In the genomic region with DNA sequence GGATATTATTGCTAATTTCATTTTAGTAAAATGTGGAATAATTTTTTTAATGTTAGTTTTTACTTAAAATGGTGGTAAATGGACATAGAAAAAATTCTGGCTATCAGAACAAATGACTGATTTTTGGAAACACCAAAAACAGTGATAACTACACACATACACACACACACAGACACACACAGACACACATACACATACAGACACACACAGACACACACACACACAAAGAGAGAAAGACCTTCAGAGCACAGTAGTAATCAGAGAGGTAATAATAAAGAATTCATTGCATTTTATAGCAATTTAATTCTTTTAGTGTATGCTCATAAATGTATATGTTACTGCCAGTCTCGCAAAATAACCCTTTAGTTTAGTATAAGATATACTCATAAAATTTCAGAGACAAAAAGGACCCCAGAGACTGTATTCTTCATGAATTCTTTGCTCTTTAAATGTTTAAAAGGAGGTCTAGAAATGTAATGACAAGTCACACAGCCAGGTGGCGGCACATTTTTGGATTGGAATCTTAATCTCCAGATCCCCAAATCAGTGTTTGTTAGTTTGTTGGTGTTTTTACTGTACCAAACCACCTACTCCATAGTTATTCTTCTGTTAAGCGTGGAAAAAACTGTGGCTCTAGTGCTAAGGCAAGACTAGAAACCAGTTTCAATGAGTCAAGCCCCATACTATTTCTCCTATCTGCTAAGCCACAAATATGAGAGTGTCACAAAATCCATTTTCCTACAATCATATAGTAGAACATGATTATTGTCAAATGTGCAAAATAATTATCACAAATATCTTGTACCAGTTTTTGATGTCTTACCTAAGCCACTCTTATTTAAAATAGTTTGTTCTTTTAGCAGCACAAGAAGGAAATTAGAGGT, we compare ENCODE assay signal across 1 cellular context.
TF ChIP-seq lines count a peak whose summit lies in the region.

No MANE protein-coding gene starts in this region.

TF ChIP-seq in GM23338, 12 proteins besides CTCF, POLR2A, EP300 and RAD21 (continued from another document):
- TF ChIP-seq, protein P1, sequence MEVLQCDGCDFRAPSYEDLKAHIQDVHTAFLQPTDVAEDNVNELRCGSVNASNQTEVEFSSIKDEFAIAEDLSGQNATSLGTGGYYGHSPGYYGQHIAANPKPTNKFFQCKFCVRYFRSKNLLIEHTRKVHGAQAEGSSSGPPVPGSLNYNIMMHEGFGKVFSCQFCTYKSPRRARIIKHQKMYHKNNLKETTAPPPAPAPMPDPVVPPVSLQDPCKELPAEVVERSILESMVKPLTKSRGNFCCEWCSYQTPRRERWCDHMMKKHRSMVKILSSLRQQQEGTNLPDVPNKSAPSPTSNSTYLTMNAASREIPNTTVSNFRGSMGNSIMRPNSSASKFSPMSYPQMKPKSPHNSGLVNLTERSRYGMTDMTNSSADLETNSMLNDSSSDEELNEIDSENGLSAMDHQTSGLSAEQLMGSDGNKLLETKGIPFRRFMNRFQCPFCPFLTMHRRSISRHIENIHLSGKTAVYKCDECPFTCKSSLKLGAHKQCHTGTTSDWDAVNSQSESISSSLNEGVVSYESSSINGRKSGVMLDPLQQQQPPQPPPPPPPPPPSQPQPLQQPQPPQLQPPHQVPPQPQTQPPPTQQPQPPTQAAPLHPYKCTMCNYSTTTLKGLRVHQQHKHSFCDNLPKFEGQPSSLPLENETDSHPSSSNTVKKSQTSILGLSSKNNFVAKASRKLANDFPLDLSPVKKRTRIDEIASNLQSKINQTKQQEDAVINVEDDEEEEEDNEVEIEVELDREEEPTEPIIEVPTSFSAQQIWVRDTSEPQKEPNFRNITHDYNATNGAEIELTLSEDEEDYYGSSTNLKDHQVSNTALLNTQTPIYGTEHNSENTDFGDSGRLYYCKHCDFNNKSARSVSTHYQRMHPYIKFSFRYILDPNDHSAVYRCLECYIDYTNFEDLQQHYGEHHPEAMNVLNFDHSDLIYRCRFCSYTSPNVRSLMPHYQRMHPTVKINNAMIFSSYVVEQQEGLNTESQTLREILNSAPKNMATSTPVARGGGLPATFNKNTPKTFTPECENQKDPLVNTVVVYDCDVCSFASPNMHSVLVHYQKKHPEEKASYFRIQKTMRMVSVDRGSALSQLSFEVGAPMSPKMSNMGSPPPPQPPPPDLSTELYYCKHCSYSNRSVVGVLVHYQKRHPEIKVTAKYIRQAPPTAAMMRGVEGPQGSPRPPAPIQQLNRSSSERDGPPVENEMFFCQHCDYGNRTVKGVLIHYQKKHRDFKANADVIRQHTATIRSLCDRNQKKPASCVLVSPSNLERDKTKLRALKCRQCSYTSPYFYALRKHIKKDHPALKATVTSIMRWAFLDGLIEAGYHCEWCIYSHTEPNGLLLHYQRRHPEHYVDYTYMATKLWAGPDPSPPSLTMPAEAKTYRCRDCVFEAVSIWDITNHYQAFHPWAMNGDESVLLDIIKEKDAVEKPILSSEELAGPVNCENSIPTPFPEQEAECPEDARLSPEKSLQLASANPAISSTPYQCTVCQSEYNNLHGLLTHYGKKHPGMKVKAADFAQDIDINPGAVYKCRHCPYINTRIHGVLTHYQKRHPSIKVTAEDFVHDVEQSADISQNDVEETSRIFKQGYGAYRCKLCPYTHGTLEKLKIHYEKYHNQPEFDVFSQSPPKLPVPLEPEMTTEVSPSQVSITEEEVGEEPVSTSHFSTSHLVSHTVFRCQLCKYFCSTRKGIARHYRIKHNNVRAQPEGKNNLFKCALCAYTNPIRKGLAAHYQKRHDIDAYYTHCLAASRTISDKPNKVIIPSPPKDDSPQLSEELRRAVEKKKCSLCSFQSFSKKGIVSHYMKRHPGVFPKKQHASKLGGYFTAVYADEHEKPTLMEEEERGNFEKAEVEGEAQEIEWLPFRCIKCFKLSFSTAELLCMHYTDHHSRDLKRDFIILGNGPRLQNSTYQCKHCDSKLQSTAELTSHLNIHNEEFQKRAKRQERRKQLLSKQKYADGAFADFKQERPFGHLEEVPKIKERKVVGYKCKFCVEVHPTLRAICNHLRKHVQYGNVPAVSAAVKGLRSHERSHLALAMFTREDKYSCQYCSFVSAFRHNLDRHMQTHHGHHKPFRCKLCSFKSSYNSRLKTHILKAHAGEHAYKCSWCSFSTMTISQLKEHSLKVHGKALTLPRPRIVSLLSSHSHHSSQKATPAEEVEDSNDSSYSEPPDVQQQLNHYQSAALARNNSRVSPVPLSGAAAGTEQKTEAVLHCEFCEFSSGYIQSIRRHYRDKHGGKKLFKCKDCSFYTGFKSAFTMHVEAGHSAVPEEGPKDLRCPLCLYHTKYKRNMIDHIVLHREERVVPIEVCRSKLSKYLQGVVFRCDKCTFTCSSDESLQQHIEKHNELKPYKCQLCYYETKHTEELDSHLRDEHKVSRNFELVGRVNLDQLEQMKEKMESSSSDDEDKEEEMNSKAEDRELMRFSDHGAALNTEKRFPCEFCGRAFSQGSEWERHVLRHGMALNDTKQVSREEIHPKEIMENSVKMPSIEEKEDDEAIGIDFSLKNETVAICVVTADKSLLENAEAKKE (CRISPR knock-in tag; IDR thresholded peaks at IDR 0.05): no peak
- TF ChIP-seq, protein P2, sequence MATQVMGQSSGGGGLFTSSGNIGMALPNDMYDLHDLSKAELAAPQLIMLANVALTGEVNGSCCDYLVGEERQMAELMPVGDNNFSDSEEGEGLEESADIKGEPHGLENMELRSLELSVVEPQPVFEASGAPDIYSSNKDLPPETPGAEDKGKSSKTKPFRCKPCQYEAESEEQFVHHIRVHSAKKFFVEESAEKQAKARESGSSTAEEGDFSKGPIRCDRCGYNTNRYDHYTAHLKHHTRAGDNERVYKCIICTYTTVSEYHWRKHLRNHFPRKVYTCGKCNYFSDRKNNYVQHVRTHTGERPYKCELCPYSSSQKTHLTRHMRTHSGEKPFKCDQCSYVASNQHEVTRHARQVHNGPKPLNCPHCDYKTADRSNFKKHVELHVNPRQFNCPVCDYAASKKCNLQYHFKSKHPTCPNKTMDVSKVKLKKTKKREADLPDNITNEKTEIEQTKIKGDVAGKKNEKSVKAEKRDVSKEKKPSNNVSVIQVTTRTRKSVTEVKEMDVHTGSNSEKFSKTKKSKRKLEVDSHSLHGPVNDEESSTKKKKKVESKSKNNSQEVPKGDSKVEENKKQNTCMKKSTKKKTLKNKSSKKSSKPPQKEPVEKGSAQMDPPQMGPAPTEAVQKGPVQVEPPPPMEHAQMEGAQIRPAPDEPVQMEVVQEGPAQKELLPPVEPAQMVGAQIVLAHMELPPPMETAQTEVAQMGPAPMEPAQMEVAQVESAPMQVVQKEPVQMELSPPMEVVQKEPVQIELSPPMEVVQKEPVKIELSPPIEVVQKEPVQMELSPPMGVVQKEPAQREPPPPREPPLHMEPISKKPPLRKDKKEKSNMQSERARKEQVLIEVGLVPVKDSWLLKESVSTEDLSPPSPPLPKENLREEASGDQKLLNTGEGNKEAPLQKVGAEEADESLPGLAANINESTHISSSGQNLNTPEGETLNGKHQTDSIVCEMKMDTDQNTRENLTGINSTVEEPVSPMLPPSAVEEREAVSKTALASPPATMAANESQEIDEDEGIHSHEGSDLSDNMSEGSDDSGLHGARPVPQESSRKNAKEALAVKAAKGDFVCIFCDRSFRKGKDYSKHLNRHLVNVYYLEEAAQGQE (IDR thresholded peaks at IDR 0.05; ENCODE audit: unreplicated experiment): no peak
- TF ChIP-seq ETS1 (IDR thresholded peaks at IDR 0.05) (no peak), ZNF331 (CRISPR knock-in tag; IDR thresholded peaks at IDR 0.05; ENCODE audit: low read depth) (no peak), JUNB (IDR thresholded peaks at IDR 0.05; ENCODE audit: unreplicated experiment) (no peak), CREB1 (CRISPR knock-in tag; IDR thresholded peaks at IDR 0.05; ENCODE audit: low read depth) (no peak), POLR2AphosphoS5 (IDR thresholded peaks at IDR 0.05; ENCODE audit: low read depth) (no peak), EZH2 (IDR thresholded peaks at IDR 0.05; ENCODE audit: low read depth, unreplicated experiment) (no peak), STAT1 (IDR thresholded peaks at IDR 0.05; ENCODE audit: unreplicated experiment) (no peak), ZNF114 (CRISPR knock-in tag; IDR thresholded peaks at IDR 0.05) (no peak), NANOG (IDR thresholded peaks at IDR 0.05; ENCODE audit: borderline replicate concordance) (no peak)
